1 cellular context compared by ENCODE assay signal in the genomic region with DNA sequence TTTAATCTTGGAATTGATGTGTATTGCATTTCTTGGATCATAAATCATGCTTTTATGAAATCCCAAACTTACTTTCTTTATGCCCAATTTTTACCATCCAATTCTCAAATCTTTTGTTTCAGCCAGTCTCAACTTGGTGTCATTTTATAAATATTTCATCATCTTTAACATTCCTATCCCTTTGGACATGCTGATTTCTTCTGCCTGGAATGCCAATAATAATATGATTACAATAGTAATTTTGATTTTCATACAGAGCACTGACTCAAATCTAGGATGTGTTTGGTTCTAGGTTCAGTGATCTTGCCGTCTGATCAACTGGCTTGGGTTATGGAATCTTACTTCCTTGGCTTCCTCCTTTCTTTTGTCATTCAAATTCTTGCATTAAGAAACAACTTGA.
TF ChIP-seq lines count a peak whose summit lies in the region.

No MANE protein-coding gene starts in this region.

TF ChIP-seq in GM23338, 12 proteins besides CTCF, POLR2A, EP300 and RAD21 (continued from another document):
- TF ChIP-seq, protein P1, sequence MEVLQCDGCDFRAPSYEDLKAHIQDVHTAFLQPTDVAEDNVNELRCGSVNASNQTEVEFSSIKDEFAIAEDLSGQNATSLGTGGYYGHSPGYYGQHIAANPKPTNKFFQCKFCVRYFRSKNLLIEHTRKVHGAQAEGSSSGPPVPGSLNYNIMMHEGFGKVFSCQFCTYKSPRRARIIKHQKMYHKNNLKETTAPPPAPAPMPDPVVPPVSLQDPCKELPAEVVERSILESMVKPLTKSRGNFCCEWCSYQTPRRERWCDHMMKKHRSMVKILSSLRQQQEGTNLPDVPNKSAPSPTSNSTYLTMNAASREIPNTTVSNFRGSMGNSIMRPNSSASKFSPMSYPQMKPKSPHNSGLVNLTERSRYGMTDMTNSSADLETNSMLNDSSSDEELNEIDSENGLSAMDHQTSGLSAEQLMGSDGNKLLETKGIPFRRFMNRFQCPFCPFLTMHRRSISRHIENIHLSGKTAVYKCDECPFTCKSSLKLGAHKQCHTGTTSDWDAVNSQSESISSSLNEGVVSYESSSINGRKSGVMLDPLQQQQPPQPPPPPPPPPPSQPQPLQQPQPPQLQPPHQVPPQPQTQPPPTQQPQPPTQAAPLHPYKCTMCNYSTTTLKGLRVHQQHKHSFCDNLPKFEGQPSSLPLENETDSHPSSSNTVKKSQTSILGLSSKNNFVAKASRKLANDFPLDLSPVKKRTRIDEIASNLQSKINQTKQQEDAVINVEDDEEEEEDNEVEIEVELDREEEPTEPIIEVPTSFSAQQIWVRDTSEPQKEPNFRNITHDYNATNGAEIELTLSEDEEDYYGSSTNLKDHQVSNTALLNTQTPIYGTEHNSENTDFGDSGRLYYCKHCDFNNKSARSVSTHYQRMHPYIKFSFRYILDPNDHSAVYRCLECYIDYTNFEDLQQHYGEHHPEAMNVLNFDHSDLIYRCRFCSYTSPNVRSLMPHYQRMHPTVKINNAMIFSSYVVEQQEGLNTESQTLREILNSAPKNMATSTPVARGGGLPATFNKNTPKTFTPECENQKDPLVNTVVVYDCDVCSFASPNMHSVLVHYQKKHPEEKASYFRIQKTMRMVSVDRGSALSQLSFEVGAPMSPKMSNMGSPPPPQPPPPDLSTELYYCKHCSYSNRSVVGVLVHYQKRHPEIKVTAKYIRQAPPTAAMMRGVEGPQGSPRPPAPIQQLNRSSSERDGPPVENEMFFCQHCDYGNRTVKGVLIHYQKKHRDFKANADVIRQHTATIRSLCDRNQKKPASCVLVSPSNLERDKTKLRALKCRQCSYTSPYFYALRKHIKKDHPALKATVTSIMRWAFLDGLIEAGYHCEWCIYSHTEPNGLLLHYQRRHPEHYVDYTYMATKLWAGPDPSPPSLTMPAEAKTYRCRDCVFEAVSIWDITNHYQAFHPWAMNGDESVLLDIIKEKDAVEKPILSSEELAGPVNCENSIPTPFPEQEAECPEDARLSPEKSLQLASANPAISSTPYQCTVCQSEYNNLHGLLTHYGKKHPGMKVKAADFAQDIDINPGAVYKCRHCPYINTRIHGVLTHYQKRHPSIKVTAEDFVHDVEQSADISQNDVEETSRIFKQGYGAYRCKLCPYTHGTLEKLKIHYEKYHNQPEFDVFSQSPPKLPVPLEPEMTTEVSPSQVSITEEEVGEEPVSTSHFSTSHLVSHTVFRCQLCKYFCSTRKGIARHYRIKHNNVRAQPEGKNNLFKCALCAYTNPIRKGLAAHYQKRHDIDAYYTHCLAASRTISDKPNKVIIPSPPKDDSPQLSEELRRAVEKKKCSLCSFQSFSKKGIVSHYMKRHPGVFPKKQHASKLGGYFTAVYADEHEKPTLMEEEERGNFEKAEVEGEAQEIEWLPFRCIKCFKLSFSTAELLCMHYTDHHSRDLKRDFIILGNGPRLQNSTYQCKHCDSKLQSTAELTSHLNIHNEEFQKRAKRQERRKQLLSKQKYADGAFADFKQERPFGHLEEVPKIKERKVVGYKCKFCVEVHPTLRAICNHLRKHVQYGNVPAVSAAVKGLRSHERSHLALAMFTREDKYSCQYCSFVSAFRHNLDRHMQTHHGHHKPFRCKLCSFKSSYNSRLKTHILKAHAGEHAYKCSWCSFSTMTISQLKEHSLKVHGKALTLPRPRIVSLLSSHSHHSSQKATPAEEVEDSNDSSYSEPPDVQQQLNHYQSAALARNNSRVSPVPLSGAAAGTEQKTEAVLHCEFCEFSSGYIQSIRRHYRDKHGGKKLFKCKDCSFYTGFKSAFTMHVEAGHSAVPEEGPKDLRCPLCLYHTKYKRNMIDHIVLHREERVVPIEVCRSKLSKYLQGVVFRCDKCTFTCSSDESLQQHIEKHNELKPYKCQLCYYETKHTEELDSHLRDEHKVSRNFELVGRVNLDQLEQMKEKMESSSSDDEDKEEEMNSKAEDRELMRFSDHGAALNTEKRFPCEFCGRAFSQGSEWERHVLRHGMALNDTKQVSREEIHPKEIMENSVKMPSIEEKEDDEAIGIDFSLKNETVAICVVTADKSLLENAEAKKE (CRISPR knock-in tag; IDR thresholded peaks at IDR 0.05), result no peak
- TF ChIP-seq JUNB (IDR thresholded peaks at IDR 0.05; ENCODE audit: unreplicated experiment) (no peak), EZH2 (IDR thresholded peaks at IDR 0.05; ENCODE audit: low read depth, unreplicated experiment) (no peak), CREB1 (CRISPR knock-in tag; IDR thresholded peaks at IDR 0.05; ENCODE audit: low read depth) (no peak), EZH2phosphoT487 (IDR thresholded peaks at IDR 0.05; ENCODE audit: unreplicated experiment) (no peak), STAT1 (IDR thresholded peaks at IDR 0.05; ENCODE audit: unreplicated experiment) (no peak), ZNF331 (CRISPR knock-in tag; IDR thresholded peaks at IDR 0.05; ENCODE audit: low read depth) (no peak), POLR2AphosphoS5 (IDR thresholded peaks at IDR 0.05; ENCODE audit: low read depth) (no peak), NANOG (IDR thresholded peaks at IDR 0.05; ENCODE audit: borderline replicate concordance) (no peak), REST (IDR thresholded peaks at IDR 0.05; ENCODE audit: unreplicated experiment) (no peak)
- TF ChIP-seq, protein P2, sequence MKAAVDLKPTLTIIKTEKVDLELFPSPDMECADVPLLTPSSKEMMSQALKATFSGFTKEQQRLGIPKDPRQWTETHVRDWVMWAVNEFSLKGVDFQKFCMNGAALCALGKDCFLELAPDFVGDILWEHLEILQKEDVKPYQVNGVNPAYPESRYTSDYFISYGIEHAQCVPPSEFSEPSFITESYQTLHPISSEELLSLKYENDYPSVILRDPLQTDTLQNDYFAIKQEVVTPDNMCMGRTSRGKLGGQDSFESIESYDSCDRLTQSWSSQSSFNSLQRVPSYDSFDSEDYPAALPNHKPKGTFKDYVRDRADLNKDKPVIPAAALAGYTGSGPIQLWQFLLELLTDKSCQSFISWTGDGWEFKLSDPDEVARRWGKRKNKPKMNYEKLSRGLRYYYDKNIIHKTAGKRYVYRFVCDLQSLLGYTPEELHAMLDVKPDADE (IDR thresholded peaks at IDR 0.05), result no peak
